ENCODE assay signal across 8 cellular contexts in the genomic region with DNA sequence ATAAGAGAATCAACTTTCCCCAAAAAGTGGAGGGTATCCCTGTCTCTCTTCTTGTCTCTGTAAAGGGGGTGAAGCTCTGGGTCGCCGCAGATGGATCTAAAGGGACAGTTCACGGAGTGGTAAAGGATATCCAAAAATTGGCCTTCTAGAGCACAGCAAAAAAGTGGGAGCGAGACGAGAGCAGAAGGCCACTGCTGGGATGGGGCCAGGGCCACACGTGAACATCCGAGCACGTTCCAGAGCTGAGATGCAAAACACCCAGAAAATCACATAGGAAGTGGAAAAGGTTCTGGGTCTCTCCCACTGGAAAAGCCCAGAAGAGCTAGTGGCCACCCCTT. TPM values are rescaled to one million over a fixed set of nuclear protein-coding genes. Genes with fewer than 3 reads are reported as not detected.
DNase-seq lines count a peak whose midpoint lies in the region; ATAC-seq and TF ChIP-seq lines count a peak whose summit lies in the region.

No MANE protein-coding gene starts in this region.

- peaks cover 0 to under 1% (median 0%) of the 10 kb centered on the region in 7 donors for H3K9me3 Mint-ChIP-seq in CD4-positive, CD25-positive, alpha-beta regulatory T cell

- CTCF ChIA-PET in PC-9 (lab: Charles Lee), result interaction anchor here (0.8 kb wide), 2 partner anchors 152 to 155 kb away, joined by 4 to 6 read pairs; no protein-coding TSS in a partner anchor

- no peak for TF ChIP-seq CTCF in PC-9 (conservative IDR thresholded peaks at IDR 0.05)
- TF ChIP-seq CTCF in epithelial cell of esophagus (IDR thresholded peaks at IDR 0.05; ENCODE audit: insufficient read depth, low read depth, low read length, missing control alignments), result no peak
- no peak for TF ChIP-seq CTCF in neutrophil (IDR thresholded peaks at IDR 0.05)

- intact Hi-C loops in PC-9 (cut with micrococcal nuclease; ENCODE audit: unreplicated experiment), result loop anchor here (2.0 to 5.0 kb wide), 3 partner anchors 59 to 159 kb away; no protein-coding TSS in a partner anchor

- no peaks in the 10 kb centered on the region for H4K20me1 ChIP-seq in PC-9 (ENCODE audit: insufficient read depth)

- peaks cover 45% of the 10 kb centered on the region for H3K79me2 ChIP-seq in PC-9 (ENCODE audit: low read depth)

- H3K36me3 Mint-ChIP-seq in CD4-positive, CD25-positive, alpha-beta regulatory T cell, result peaks cover 7% of the 10 kb centered on the region

- H3K9me2 ChIP-seq in PC-9 (ENCODE audit: insufficient read depth), result no peaks in the 10 kb centered on the region

- H2AFZ ChIP-seq in PC-9, result peak overlapping the region; percentile 77; the same call in 1 of the 2 replicates

- peak overlapping the region; percentile 69 for H3K4me3 ChIP-seq in CD4-positive, CD25-positive, alpha-beta regulatory T cell (ENCODE audit: low read depth, low read length)
- H3K4me3 ChIP-seq in PC-9, result peak overlapping the region; percentile 67
- H3K4me3 ChIP-seq in epithelial cell of esophagus (ENCODE audit: low read length), result peak overlapping the region; percentile 73
- H3K4me3 ChIP-seq in neutrophil (ENCODE audit: low read depth in 1 of 2, low read length in 1 of 2), result peak overlapping the region; percentile 87 to 90

- H3K27me3 Mint-ChIP-seq in CD4-positive, CD25-positive, alpha-beta regulatory T cell, result peaks cover 5% of the 10 kb centered on the region

- peak overlapping the region; percentile 65 to 94 (median 93) for H3K27ac Mint-ChIP-seq in CD4-positive, CD25-positive, alpha-beta regulatory T cell

- no peaks in the 10 kb centered on the region for H3K27me3 ChIP-seq in CD4-positive, CD25-positive, alpha-beta regulatory T cell (ENCODE audit: control insufficient read depth, insufficient read depth, low read length)
- no peaks in the 10 kb centered on the region for H3K27me3 ChIP-seq in PC-9 (ENCODE audit: insufficient read depth, low read depth)
- no peaks in the 10 kb centered on the region for H3K27me3 ChIP-seq in neutrophil

- no peak for ATAC-seq in CD4-positive, CD25-positive, alpha-beta regulatory T cell (ENCODE audit: low read depth in 2 of 2)
- ATAC-seq in HG03354 (IDR thresholded peaks at IDR 0.05; ENCODE audit: poor library complexity, severe bottlenecking, unreplicated experiment) (no peak), HG02763 (IDR thresholded peaks at IDR 0.05; ENCODE audit: unreplicated experiment) (no peak)
- no peak for ATAC-seq in activated CD4-positive, CD25-positive, alpha-beta regulatory T cell treated with anti-CD3 and anti-CD28 coated beads, Interleukin-2, amount 50 U/mL, for 24 hours

- peak overlapping the region; percentile 84 for H3K4me2 ChIP-seq in PC-9

- no peak for DNase-seq in CD4-positive, CD25-positive, alpha-beta regulatory T cell
- DNase-seq in PC-9, result no peak
- no peak for DNase-seq in epithelial cell of esophagus (ENCODE audit: low read depth)
- no peak for DNase-seq in pons (ENCODE audit: low spot score)

- H3K4me1 Mint-ChIP-seq in CD4-positive, CD25-positive, alpha-beta regulatory T cell, result peaks cover 10 to 66% (median 39%) of the 10 kb centered on the region in 4 donors

- peaks cover 44% of the 10 kb centered on the region for H3K4me1 ChIP-seq in CD4-positive, CD25-positive, alpha-beta regulatory T cell (ENCODE audit: control insufficient read depth, insufficient read depth, low read length, poor library complexity, severe bottlenecking)
- H3K4me1 ChIP-seq in PC-9 (replicated peaks; ENCODE audit: insufficient read depth) (peaks cover 34% of the 10 kb centered on the region), neutrophil (ENCODE audit: control insufficient read depth in 1 of 2, insufficient read depth in 1 of 2, low read depth in 1 of 2, low read length in 1 of 2) (peaks cover 28 to 31% of the 10 kb centered on the region in 2 experiments)

- peak overlapping the region; percentile 88 to 92 (median 90) for H3K4me3 Mint-ChIP-seq in CD4-positive, CD25-positive, alpha-beta regulatory T cell

- H3K9me3 ChIP-seq in CD4-positive, CD25-positive, alpha-beta regulatory T cell (ENCODE audit: control insufficient read depth in 2 of 2, low read length in 2 of 2), result no peaks in the 10 kb centered on the region
- H3K9me3 ChIP-seq in PC-9 (ENCODE audit: insufficient read depth, low read depth) (no peaks in the 10 kb centered on the region), neutrophil (no peaks in the 10 kb centered on the region)

- H3K27ac ChIP-seq in CD4-positive, CD25-positive, alpha-beta regulatory T cell (ENCODE audit: insufficient read depth, low read length, poor library complexity, severe bottlenecking), result no peak overlapping the region
- H3K27ac ChIP-seq in PC-9 (no peak overlapping the region), neutrophil (no peak overlapping the region)

- TSS peak; percentile 31 for BruUV-seq in PC-9 (replicated peaks; lab: Mats Ljungman, UMichigan)

- no peaks in the 10 kb centered on the region for H3K36me3 ChIP-seq in CD4-positive, CD25-positive, alpha-beta regulatory T cell (ENCODE audit: control insufficient read depth, insufficient read depth, low read length)
- no peaks in the 10 kb centered on the region for H3K36me3 ChIP-seq in PC-9 (ENCODE audit: low read depth)
- H3K36me3 ChIP-seq in neutrophil, result no peaks in the 10 kb centered on the region

- POLR2A ChIA-PET in PC-9 (lab: Charles Lee; ENCODE audit: unreplicated experiment), result interaction anchor here (0.5 to 0.6 kb wide), 3 partner anchors 37 to 290 kb away, joined by 3 to 7 read pairs (median 3); no protein-coding TSS in a partner anchor

- H3F3A ChIP-seq in PC-9 (ENCODE audit: insufficient read depth, low read depth), result no peaks in the 10 kb centered on the region

RNA-seq across cellular contexts. Expression of a gene that starts 0.8 kb away (rescaled TPM):
- 12.0 TPM for total RNA-seq in CD4-positive, CD25-positive, alpha-beta regulatory T cell
- 1 to 10 TPM; 3.2 to 4.5 (median 3.7) TPM for polyA plus RNA-seq in CD4-positive, CD25-positive, alpha-beta regulatory T cell
- total RNA-seq in PC-9 (2021), result 28.1 and 40.9 TPM in 2 replicates
